28 cellular contexts compared by ENCODE assay signal in the genomic region with DNA sequence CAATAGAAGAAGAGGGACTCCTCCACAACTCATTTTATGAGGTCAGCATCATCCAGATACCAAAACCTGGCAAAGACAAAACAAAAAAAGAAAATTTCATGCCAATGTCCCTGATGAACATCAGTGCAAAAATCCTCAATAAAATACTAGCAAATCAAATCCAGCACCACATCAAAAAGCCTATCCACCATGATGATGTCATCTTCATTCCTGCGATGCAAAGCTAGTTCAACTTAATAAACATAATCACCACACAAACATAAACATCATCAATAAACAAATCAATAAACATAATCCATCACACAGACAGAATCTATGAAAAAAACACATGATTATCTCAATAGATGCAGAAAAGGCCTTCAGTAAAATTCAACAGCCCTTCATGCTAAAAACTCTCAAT.
"Had no signal": no experiment of that assay in that cellular context is flagged by ENCODE, and none has a peak within 500 bp of the region (broad histone marks: within the 10 kb centered on the region; RNA-seq: fewer than 3 reads in every experiment).

No MANE protein-coding gene starts in this region.

- H3K36me3 ChIP-seq: colonic mucosa, esophagus muscularis mucosa, esophagus squamous epithelium, gastrocnemius medialis, gastroesophageal sphincter, heart left ventricle, heart right ventricle had no signal

- H3K4me1 ChIP-seq: colonic mucosa, esophagus muscularis mucosa, esophagus squamous epithelium, foreskin keratinocyte, gastrocnemius medialis, gastroesophageal sphincter, heart left ventricle, heart right ventricle had no signal

- H3K4me3 ChIP-seq: colonic mucosa, coronary artery, dorsolateral prefrontal cortex, esophagus muscularis mucosa, esophagus squamous epithelium, gastrocnemius medialis, gastroesophageal sphincter, heart left ventricle, heart right ventricle had no signal

- FAIRE-seq: colon, endometrium, endothelial cell of umbilical vein, frontal cortex had no signal

- DNase-seq: colonic mucosa; cortex of kidney; dermis blood vessel endothelial cell; dorsolateral prefrontal cortex; effector CD4-positive, alpha-beta T cell; effector CD8-positive, alpha-beta T cell; effector memory CD4-positive, alpha-beta T cell; effector memory CD8-positive, alpha-beta T cell; endodermal cell; erythroblast; esophagus squamous epithelium; foreskin fibroblast; foreskin keratinocyte; foreskin melanocyte; gastrocnemius medialis; glutamatergic neuron; head of caudate nucleus; heart left ventricle; heart right ventricle had no signal

- H3K27ac ChIP-seq: colonic mucosa, coronary artery, dorsolateral prefrontal cortex, epithelial cell of prostate, esophagus muscularis mucosa, esophagus squamous epithelium, foreskin keratinocyte, gastrocnemius medialis, gastroesophageal sphincter, heart left ventricle, heart right ventricle had no signal

- H3K9me3 ChIP-seq: colonic mucosa, gastrocnemius medialis had no signal

- H3K27me3 ChIP-seq: colonic mucosa, dorsolateral prefrontal cortex, esophagus muscularis mucosa, esophagus squamous epithelium, foreskin keratinocyte, gastrocnemius medialis, gastroesophageal sphincter, heart left ventricle, heart right ventricle had no signal

- ATAC-seq: effector memory CD8-positive, alpha-beta T cell; esophagus mucosa; foreskin keratinocyte; gastrocnemius medialis; gastroesophageal sphincter; heart left ventricle; heart right ventricle had no signal
